In the genomic region with DNA sequence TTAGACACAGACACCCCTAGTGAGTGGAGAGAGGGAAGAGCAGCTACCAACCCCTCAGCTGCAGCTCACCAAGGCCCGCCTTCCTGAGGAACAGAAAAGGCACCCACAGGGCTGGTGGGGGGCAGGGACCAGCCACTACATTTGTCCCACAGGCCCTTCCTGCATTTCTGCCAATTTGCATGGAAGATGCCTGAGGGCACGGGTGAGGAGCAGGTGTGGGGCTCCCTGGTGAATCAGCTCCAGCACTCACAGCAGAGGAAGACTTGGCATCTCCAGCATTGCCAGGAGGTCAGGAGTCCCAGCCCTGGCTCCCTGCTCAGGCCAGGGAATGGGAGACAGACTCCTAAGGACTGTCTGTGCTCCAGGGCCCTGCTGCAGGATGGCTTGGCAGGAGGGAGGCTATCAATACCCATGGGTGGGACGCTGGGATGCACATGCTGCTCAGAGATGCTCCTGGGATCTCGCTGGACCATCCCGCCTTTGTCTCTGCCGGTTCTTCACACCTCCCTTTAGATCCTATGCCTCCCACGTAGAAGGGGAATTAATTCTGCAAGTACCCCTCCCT, we compare ENCODE assay signal across 24 cellular contexts.
"Had no signal": no experiment of that assay in that cellular context is flagged by ENCODE, and none has a peak within 500 bp of the region (broad histone marks: within the 10 kb centered on the region; RNA-seq: fewer than 3 reads in every experiment).

No MANE protein-coding gene starts in this region.

- DNase-seq: activated CD4-positive, alpha-beta memory T cell treated with anti-CD3 and anti-CD28 coated beads, Interleukin-2, amount 10 ng/mL, durations not matched to agents 7 days and 5 days; activated CD4-positive, alpha-beta T cell treated with anti-CD3 and anti-CD28 coated beads for 48 hours; activated CD4-positive, CD25-positive, alpha-beta regulatory T cell; activated naive CD4-positive, alpha-beta T cell treated with Interleukin-2 at 50 U/mL for 16 hours; activated naive CD8-positive, alpha-beta T cell treated with anti-CD3 and anti-CD28 coated beads, Interleukin-2, amount 10 ng/mL, durations not matched to agents 7 days and 5 days; activated T-cell treated with anti-CD3 and anti-CD28 coated beads, Interleukin-2, amount 50 U/mL, for 24 hours; amygdala; body of pancreas; effector memory CD8-positive, alpha-beta T cell; foreskin melanocyte; hypothalamus; occipital lobe; retina; spleen; stimulated activated CD4-positive, alpha-beta T cell treated with anti-CD3 and anti-CD28 coated beads, Interleukin-4, amount 100 ng/mL, for 4 hours had no signal

- H3K36me3 ChIP-seq: spleen, thoracic aorta, upper lobe of left lung had no signal

- H3K9me3 Mint-ChIP-seq: activated CD4-positive, alpha-beta memory T cell treated with anti-CD3 and anti-CD28 coated beads, Interleukin-2, amount 10 ng/mL, durations not matched to agents 7 days and 5 days; activated naive CD8-positive, alpha-beta T cell treated with anti-CD3 and anti-CD28 coated beads, Interleukin-2, amount 10 ng/mL, durations not matched to agents 7 days and 5 days; activated T-cell treated with anti-CD3 and anti-CD28 coated beads, Interleukin-2, amount 50 U/mL, for 24 hours; activated T-helper 2 cell treated with anti-CD3 and anti-CD28 coated beads, Interferon-gamma antibody, Interleukin-2, Interleukin-4, amounts not matched to agents 10 μg/mL and 5 μg/mL and 100 μg/mL, durations not matched to agents 14 hours and 24 hours and 36 hours; effector memory CD8-positive, alpha-beta T cell; mesothelial cell of epicardium; nephron; stimulated activated memory B cell treated with anti-CD40 and anti-IgM and Interleukin-4, amounts not matched to agents 10 μg/mL and 1 μg/mL and 100 μg/mL, for 72 hours; T-helper 2 cell treated with Interferon-gamma antibody and Interleukin-4, amounts not matched to agents 5 μg/mL and 100 μg/mL, for 36 hours had no signal

- H3K4me3 ChIP-seq: body of pancreas, lung, spleen, thoracic aorta, upper lobe of left lung had no signal

- H3K4me1 ChIP-seq: body of pancreas, upper lobe of left lung had no signal

- H3K4me1 Mint-ChIP-seq: activated naive CD8-positive, alpha-beta T cell treated with anti-CD3 and anti-CD28 coated beads, Interleukin-2, amount 10 ng/mL, durations not matched to agents 7 days and 5 days; mesothelial cell of epicardium; nephron; stimulated activated memory B cell treated with anti-CD40 and anti-IgM and Interleukin-4, amounts not matched to agents 10 μg/mL and 1 μg/mL and 100 μg/mL, for 72 hours had no signal

- H3K36me3 Mint-ChIP-seq: activated naive CD8-positive, alpha-beta T cell treated with anti-CD3 and anti-CD28 coated beads, Interleukin-2, amount 10 ng/mL, durations not matched to agents 7 days and 5 days; mesothelial cell of epicardium; stimulated activated memory B cell treated with anti-CD40 and anti-IgM and Interleukin-4, amounts not matched to agents 10 μg/mL and 1 μg/mL and 100 μg/mL, for 72 hours had no signal

- H3K9me3 ChIP-seq: body of pancreas, spleen, thoracic aorta, upper lobe of left lung had no signal

- H3K27ac ChIP-seq: body of pancreas, epithelial cell of prostate, spleen, thoracic aorta, upper lobe of left lung had no signal

- H3K27ac Mint-ChIP-seq: activated CD4-positive, alpha-beta memory T cell treated with anti-CD3 and anti-CD28 coated beads, Interleukin-2, amount 10 ng/mL, durations not matched to agents 7 days and 5 days; activated naive CD8-positive, alpha-beta T cell treated with anti-CD3 and anti-CD28 coated beads, Interleukin-2, amount 10 ng/mL, durations not matched to agents 7 days and 5 days; activated T-cell treated with anti-CD3 and anti-CD28 coated beads, Interleukin-2, amount 50 U/mL, for 24 hours; activated T-helper 2 cell treated with anti-CD3 and anti-CD28 coated beads, Interferon-gamma antibody, Interleukin-2, Interleukin-4, amounts not matched to agents 10 μg/mL and 5 μg/mL and 100 μg/mL, durations not matched to agents 14 hours and 24 hours and 36 hours; effector memory CD8-positive, alpha-beta T cell; mesothelial cell of epicardium; nephron; stimulated activated memory B cell treated with anti-CD40 and anti-IgM and Interleukin-4, amounts not matched to agents 10 μg/mL and 1 μg/mL and 100 μg/mL, for 72 hours; T-helper 2 cell treated with Interferon-gamma antibody and Interleukin-4, amounts not matched to agents 5 μg/mL and 100 μg/mL, for 36 hours had no signal

- H3K4me3 Mint-ChIP-seq: activated CD4-positive, alpha-beta memory T cell treated with anti-CD3 and anti-CD28 coated beads, Interleukin-2, amount 10 ng/mL, durations not matched to agents 7 days and 5 days; activated naive CD8-positive, alpha-beta T cell treated with anti-CD3 and anti-CD28 coated beads, Interleukin-2, amount 10 ng/mL, durations not matched to agents 7 days and 5 days; activated T-cell treated with anti-CD3 and anti-CD28 coated beads, Interleukin-2, amount 50 U/mL, for 24 hours; effector memory CD8-positive, alpha-beta T cell; mesothelial cell of epicardium; nephron; stimulated activated memory B cell treated with anti-CD40 and anti-IgM and Interleukin-4, amounts not matched to agents 10 μg/mL and 1 μg/mL and 100 μg/mL, for 72 hours; T-helper 2 cell treated with Interferon-gamma antibody and Interleukin-4, amounts not matched to agents 5 μg/mL and 100 μg/mL, for 36 hours had no signal

- H3K27me3 ChIP-seq: body of pancreas, upper lobe of left lung had no signal
